In the genomic region with DNA sequence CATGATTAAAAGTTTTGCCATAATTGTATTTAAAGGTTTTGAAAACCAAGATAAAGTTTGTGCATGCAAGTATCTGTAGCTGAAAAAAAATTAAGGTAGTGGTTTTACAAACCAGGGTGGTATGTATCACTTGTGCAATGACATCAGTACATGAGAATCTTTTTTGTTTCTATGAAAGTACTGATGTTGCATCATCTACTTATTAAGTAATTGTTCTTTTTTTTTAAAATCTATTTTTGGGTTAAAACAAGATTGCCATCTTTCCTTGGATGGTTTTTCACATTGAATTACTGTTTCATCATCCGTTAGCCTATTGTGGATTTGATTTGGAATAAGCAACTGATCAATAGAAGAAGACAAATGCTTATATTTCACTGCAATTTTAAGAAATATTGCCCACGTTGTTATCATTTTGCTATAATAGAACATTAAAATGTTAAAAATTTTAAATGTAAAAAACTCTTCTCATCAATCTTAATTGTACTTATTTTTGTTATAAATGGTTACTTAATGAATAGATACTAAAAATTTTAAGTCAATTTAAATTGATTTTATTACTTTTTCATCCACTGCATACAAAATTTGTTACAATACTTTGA, we compare ENCODE assay signal across 15 cellular contexts. TPM values are rescaled to one million over a fixed set of nuclear protein-coding genes. Genes with fewer than 3 reads are reported as not detected.
DNase-seq lines count a peak whose midpoint lies in the region; ATAC-seq and TF ChIP-seq lines count a peak whose summit lies in the region.
"Had no signal": no experiment of that assay in that cellular context is flagged by ENCODE, and none has a peak within 500 bp of the region (broad histone marks: within the 10 kb centered on the region; RNA-seq: fewer than 3 reads in every experiment).

No MANE protein-coding gene starts in this region.

- H3K4me3 ChIP-seq in cardiac fibroblast (replicated peaks in 1 of 2; ENCODE audit: low read depth in 2 of 2, low read length in 2 of 2) = no peak overlapping the region
- H3K4me3 ChIP-seq: heart left ventricle, thyroid gland had no signal

- DNase-seq in GM04504 (ENCODE audit: low read depth) (peak; percentile 10), NOMO-1 (lab: John Stamatoyannopoulos, UW; ENCODE audit: unreplicated experiment in 2 of 2) (peak; percentile 14 to 76), cardiac fibroblast (ENCODE audit: low read depth in 2 of 2) (peak; percentile 68 to 87), renal cortical epithelial cell (ENCODE audit: low read depth) (peak; percentile 34), NCI-H2081 treated with DMSO at 0.1 percent for 48 hours (lab: John Stamatoyannopoulos, UW) (no peak)
- DNase-seq: activated T-cell treated with anti-CD3 and anti-CD28 coated beads, Interleukin-2, amount 50 U/mL, for 1 hour; amniotic stem cell; heart left ventricle; NCI-H526 treated with DMSO at 0.1 percent for 48 hours; SW 1271; thyroid gland had no signal

- ATAC-seq in HG03342 (IDR thresholded peaks at IDR 0.05; ENCODE audit: unreplicated experiment) (no peak), GM19351 (IDR thresholded peaks at IDR 0.05; ENCODE audit: unreplicated experiment) (no peak)
- ATAC-seq: activated CD4-positive, CD25-positive, alpha-beta regulatory T cell treated with anti-CD3 and anti-CD28 coated beads, Interleukin-2, amount 50 U/mL, for 24 hours; heart left ventricle had no signal

- no peak for TF ChIP-seq CTCF in cardiac fibroblast (IDR thresholded peaks at IDR 0.05; ENCODE audit: low read depth, low read length)

RNA-seq across cellular contexts. Expression of gene TAGAP, which starts 39.8 kb away (rescaled TPM):
- 0.05 and 0.35 TPM in 2 replicates for total RNA-seq in renal cortical epithelial cell
- total RNA-seq: H1 had no signal
